Comparison of ENCODE assay signal across 28 cellular contexts in genomic region chr2:222809582-222809981, GRCh38.
"Had no signal": no experiment of that assay in that cellular context is flagged by ENCODE, and none has a peak within 500 bp of the region (broad histone marks: within the 10 kb centered on the region; RNA-seq: fewer than 3 reads in every experiment).

No MANE protein-coding gene starts in this region.

- H3K9me3 ChIP-seq: left lung, lower lobe of right lung, ovary, prostate gland, sigmoid colon, stomach, testis, thyroid gland, transverse colon, upper lobe of left lung, vagina had no signal

- ATAC-seq: left colon; left lung; lower lobe of right lung; natural killer cell; right cardiac atrium; stimulated activated memory B cell treated with anti-CD40 and anti-IgM and Interleukin-4, amounts not matched to agents 10 μg/mL and 1 μg/mL and 100 μg/mL, for 72 hours; stimulated activated naive CD8-positive, alpha-beta T cell treated with anti-CD3 and anti-CD28 coated beads, Interleukin-15, Interleukin-2, amounts not matched to agents 100 U/mL and 50 U/mL, for 24 hours had no signal

- H3K4me1 Mint-ChIP-seq: naive B cell, natural killer cell had no signal

- H3K4me2 ChIP-seq: smooth muscle cell had no signal

- H3K4me1 ChIP-seq: prostate gland, sigmoid colon, testis, thyroid gland, transverse colon, vagina had no signal

- H3K36me3 Mint-ChIP-seq: mesothelial cell of epicardium; naive B cell; natural killer cell; stimulated activated memory B cell treated with anti-CD40 and anti-IgM and Interleukin-4, amounts not matched to agents 10 μg/mL and 1 μg/mL and 100 μg/mL, for 72 hours had no signal

- H3K4me3 Mint-ChIP-seq: mesothelial cell of epicardium; naive B cell; natural killer cell; stimulated activated memory B cell treated with anti-CD40 and anti-IgM and Interleukin-4, amounts not matched to agents 10 μg/mL and 1 μg/mL and 100 μg/mL, for 72 hours had no signal

- H3K4me3 ChIP-seq: left lung, lower lobe of right lung, ovary, prostate gland, sigmoid colon, smooth muscle cell, stomach, testis, thyroid gland, transverse colon, upper lobe of left lung, vagina had no signal

- DNase-seq: hippocampal formation; kidney; left colon; left lung; lower lobe of right lung; mesendoderm; naive B cell; natural killer cell; ovary; posterior cingulate gyrus; retina; right cardiac atrium; sigmoid colon; stimulated activated CD4-positive, alpha-beta T cell treated with anti-CD3 and anti-CD28 coated beads, Interleukin-1b, Interleukin-23, amount 100 ng/mL, for 48 hours; stimulated activated CD4-positive, alpha-beta T cell treated with anti-CD3 and anti-CD28 coated beads, Interleukin-2, amount 100 ng/mL, for 48 hours; stimulated activated CD4-positive, alpha-beta T cell treated with anti-CD3 and anti-CD28 coated beads, Interleukin-4, amount 100 ng/mL, for 4 hours; stimulated activated CD8-positive, alpha-beta memory T cell treated with anti-CD3 and anti-CD28 coated beads, Interleukin-4, amount 100 ng/mL, for 48 hours; stimulated activated naive CD8-positive, alpha-beta T cell treated with anti-CD3 and anti-CD28 coated beads, Interleukin-15, Interleukin-2, amounts not matched to agents 100 U/mL and 50 U/mL, for 24 hours; stomach; testis; thyroid gland; transverse colon; upper lobe of left lung had no signal

- H3K9me3 Mint-ChIP-seq: mesothelial cell of epicardium; natural killer cell; stimulated activated memory B cell treated with anti-CD40 and anti-IgM and Interleukin-4, amounts not matched to agents 10 μg/mL and 1 μg/mL and 100 μg/mL, for 72 hours had no signal

- H3K27me3 ChIP-seq: left lung, ovary, sigmoid colon, stomach, testis, thyroid gland, transverse colon, upper lobe of left lung, vagina had no signal

- H3K27ac ChIP-seq: left lung, lower lobe of right lung, ovary, prostate gland, sigmoid colon, stomach, testis, thyroid gland, transverse colon, upper lobe of left lung, vagina had no signal

- H3K27me3 Mint-ChIP-seq: naive B cell had no signal

- H3K36me3 ChIP-seq: left lung, lower lobe of right lung, ovary, prostate gland, sigmoid colon, stomach, thyroid gland, transverse colon, upper lobe of left lung, vagina had no signal

- H3K27ac Mint-ChIP-seq: mesothelial cell of epicardium; naive B cell; natural killer cell; stimulated activated memory B cell treated with anti-CD40 and anti-IgM and Interleukin-4, amounts not matched to agents 10 μg/mL and 1 μg/mL and 100 μg/mL, for 72 hours had no signal
